ENCODE assay signal across 9 cellular contexts in the genomic region with DNA sequence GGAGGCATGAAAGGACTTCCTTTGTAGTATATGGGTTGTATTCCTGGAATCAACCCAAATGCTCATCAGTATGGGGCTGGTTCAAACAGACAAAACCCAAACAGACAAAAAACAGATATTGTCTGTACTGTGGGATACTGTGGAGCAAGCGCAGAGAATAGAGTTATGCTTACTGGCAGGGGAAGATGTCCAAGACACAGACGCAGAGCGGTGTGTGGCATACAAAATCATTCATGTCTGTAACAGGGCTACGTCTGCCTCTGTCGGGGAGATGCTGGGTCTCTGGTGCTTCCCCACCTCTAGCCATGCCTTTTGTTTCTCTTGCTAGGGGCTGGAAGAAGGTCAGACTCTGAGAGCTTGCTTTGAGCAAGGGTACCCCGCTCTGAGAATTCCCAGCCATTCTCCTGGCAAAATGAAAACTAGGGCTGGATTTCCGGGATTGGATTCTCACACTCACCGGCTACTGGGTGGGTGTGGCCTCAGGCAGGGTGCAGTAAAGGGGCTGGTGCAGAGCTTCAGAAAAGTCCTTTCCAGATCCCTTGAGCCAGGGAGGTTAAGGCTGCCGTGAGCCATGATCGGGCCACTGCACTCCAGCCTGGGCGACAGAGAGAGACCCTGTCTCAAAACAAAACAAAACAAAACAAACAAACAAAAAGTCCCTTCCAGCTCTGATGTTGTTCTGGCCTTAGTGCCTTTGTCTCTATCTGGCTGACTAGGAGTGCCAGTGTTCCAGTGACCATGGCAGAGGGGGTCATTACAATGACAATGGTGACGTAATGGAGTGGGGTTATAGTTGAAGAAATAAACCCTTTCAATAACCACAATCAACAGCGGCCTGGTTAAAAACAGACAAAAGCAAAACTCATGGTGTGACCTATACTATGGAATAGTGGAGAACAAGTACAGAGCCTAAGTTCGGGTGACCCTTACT. TPM values are rescaled to one million over a fixed set of nuclear protein-coding genes. Genes with fewer than 3 reads are reported as not detected.
DNase-seq lines count a peak whose midpoint lies in the region; ATAC-seq, FAIRE-seq and TF ChIP-seq lines count a peak whose summit lies in the region.
"Had no signal": no experiment of that assay in that cellular context is flagged by ENCODE, and none has a peak within 500 bp of the region (broad histone marks: within the 10 kb centered on the region; RNA-seq: fewer than 3 reads in every experiment).

No MANE protein-coding gene starts in this region.

- 0 out of 2 replicates have a peak overlapping the region, but pooled peaks have one; percentile 36 for H2BK20ac ChIP-seq in H1 (ENCODE audit: low read length)

- no peaks in the 10 kb centered on the region for H3K36me3 Mint-ChIP-seq in activated naive CD8-positive, alpha-beta T cell treated with anti-CD3 and anti-CD28 coated beads for 36 hours

- H3K4me1 Mint-ChIP-seq in activated naive CD8-positive, alpha-beta T cell treated with anti-CD3 and anti-CD28 coated beads for 36 hours, result no peaks in the 10 kb centered on the region

- H3K23me2 ChIP-seq in H1 (ENCODE audit: low read depth, low read length), result peaks cover 12% of the 10 kb centered on the region

- H3K27me3 Mint-ChIP-seq in activated naive CD8-positive, alpha-beta T cell treated with anti-CD3 and anti-CD28 coated beads for 36 hours, result peaks cover 51% of the 10 kb centered on the region

- H2AFZ ChIP-seq in H1 (ENCODE audit: low read length), result peak overlapping the region; percentile 81

- ATAC-seq in GM18858 (IDR thresholded peaks at IDR 0.05; ENCODE audit: unreplicated experiment) (no peak), GM18867 (IDR thresholded peaks at IDR 0.05; ENCODE audit: unreplicated experiment) (no peak)
- ATAC-seq in activated CD4-positive, CD25-positive, alpha-beta regulatory T cell treated with anti-CD3 and anti-CD28 coated beads, Interleukin-2, amount 50 U/mL, for 24 hours, result no peak

- H2BK12ac ChIP-seq in H1 (ENCODE audit: low read depth, low read length), result no peak overlapping the region; the same call in 1 of the 2 replicates

- peaks cover 0 to 7% of the 10 kb centered on the region in 2 experiments for H4K20me1 ChIP-seq in H1 (replicated peaks in 1 of 2; ENCODE audit: control insufficient read depth in 1 of 2, insufficient read depth in 2 of 2, low read length in 2 of 2)

- H2BK120ac ChIP-seq in H1 (replicated peaks; ENCODE audit: low read depth, low read length), result no peak overlapping the region

- no peak for TF ChIP-seq POLR2A in H1 (IDR thresholded peaks at IDR 0.05; ENCODE audit: control extremely low read depth in 1 of 2, low read depth in 2 of 2, low read length in 2 of 2)

- no peak overlapping the region for H3K9ac ChIP-seq in H1 (replicated peaks in 1 of 4; ENCODE audit: extremely low read depth in 1 of 4, low read depth in 3 of 4, low read length in 3 of 4)

- no peak overlapping the region for H3K4ac ChIP-seq in H1 (replicated peaks; ENCODE audit: insufficient read length, low read depth, low read length)

- H3K27ac Mint-ChIP-seq in activated naive CD8-positive, alpha-beta T cell treated with anti-CD3 and anti-CD28 coated beads for 36 hours, result no peak overlapping the region

- H3K4me3 Mint-ChIP-seq in activated naive CD8-positive, alpha-beta T cell treated with anti-CD3 and anti-CD28 coated beads for 36 hours, result no peak overlapping the region

- H3K23ac ChIP-seq in H1 (ENCODE audit: insufficient read length), result no peak overlapping the region

- H2BK15ac ChIP-seq in H1 (ENCODE audit: low read length), result 0 out of 2 replicates have a peak overlapping the region, but pooled peaks have one; percentile 53

- H3K36me3 ChIP-seq in H1 (ENCODE audit: control insufficient read depth in 2 of 4, insufficient read depth in 4 of 4, low read length in 3 of 4), result no peaks in the 10 kb centered on the region

- H3K79me2 ChIP-seq in H1 (ENCODE audit: control insufficient read depth in 1 of 2, insufficient read depth in 2 of 2, low read length in 2 of 2), result no peaks in the 10 kb centered on the region

- no peak overlapping the region for H2BK5ac ChIP-seq in H1 (ENCODE audit: low read depth, low read length)

- no peaks in the 10 kb centered on the region for H3K9me3 ChIP-seq in H1 (ENCODE audit: insufficient read depth in 2 of 2, low read depth in 1 of 2, low read length in 1 of 2)

- H3K4me1 ChIP-seq in H1 (replicated peaks in 1 of 4; ENCODE audit: control insufficient read depth in 3 of 4, insufficient read depth in 4 of 4, low read length in 3 of 4), result peaks cover 4 to 8% (median 6%) of the 10 kb centered on the region in 4 experiments; a peak in 6 of 7 replicates

- TF ChIP-seq CTCF in H1 (IDR thresholded peaks at IDR 0.05; ENCODE audit: control extremely low read depth in 1 of 3, insufficient read depth in 1 of 3, low read depth in 1 of 3, low read length in 3 of 3), result no peak

- H3K4me3 ChIP-seq in H1 (ENCODE audit: extremely low read depth in 1 of 4, insufficient read depth in 2 of 4, low read depth in 3 of 4, low read length in 4 of 4), result no peak overlapping the region

- TF ChIP-seq RAD21 in H1 (IDR thresholded peaks at IDR 0.05 in 1 of 2, conservative IDR thresholded peaks at IDR 0.05 in 1 of 2; ENCODE audit: low read depth in 2 of 2, low read length in 2 of 2), result peak in 1 of 2 experiments; percentile 23; a peak in 1 of 4 replicates

- peak overlapping the region; percentile 48 for H3K4me2 ChIP-seq in H1 (ENCODE audit: insufficient read depth in 1 of 2, low read depth in 2 of 2, low read length in 2 of 2)

- H2AK5ac ChIP-seq in H1 (ENCODE audit: low read depth, low read length), result no peak overlapping the region

- WGBS in H1 (ENCODE audit: extremely low coverage in 1 of 2, insufficient coverage in 1 of 2, insufficient read length in 1 of 2, insufficient replicate concordance in 2 of 2, low coverage in 1 of 2, low lambda C conversion rate in 2 of 2, missing lambda C conversion rate in 1 of 2), 2 experiments, result 33% methylated on average over 14 of the region's 14 CpGs; no CpG with 5 or more reads in 1 of the 2 experiments

- TF ChIP-seq EP300 in H1 (IDR thresholded peaks at IDR 0.05; ENCODE audit: borderline replicate concordance in 1 of 2, low read depth in 2 of 2, low read length in 2 of 2), result no peak

- H4K91ac ChIP-seq in H1 (replicated peaks; ENCODE audit: insufficient read length, low read length), result no peak overlapping the region

- H3K14ac ChIP-seq in H1 (ENCODE audit: insufficient read length), result no peak overlapping the region

- peak; percentile 47 for DNase-seq in Daoy (ENCODE audit: low read depth)
- peak; percentile 60 for DNase-seq in NCI-H2196 (lab: John Stamatoyannopoulos, UW; ENCODE audit: unreplicated experiment)
- peak; percentile 25 to 93 for DNase-seq in H1 (ENCODE audit: low read depth in 1 of 2, low spot score in 2 of 2)
- peak; percentile 40 for DNase-seq in myocyte (ENCODE audit: low read depth)
- DNase-seq in activated naive CD8-positive, alpha-beta T cell treated with anti-CD3 and anti-CD28 coated beads for 36 hours, result no peak
- DNase-seq: OCI-M1 had no signal

- H3K9me3 Mint-ChIP-seq in activated naive CD8-positive, alpha-beta T cell treated with anti-CD3 and anti-CD28 coated beads for 36 hours, result peaks cover 3% of the 10 kb centered on the region

- H3K56ac ChIP-seq in H1 (replicated peaks; ENCODE audit: insufficient read length, low read depth, low read length), result no peak overlapping the region

- FAIRE-seq in H1 (lab: Jason Lieb, UNC), result peak; percentile 92

- POLR2A ChIA-PET in H1 (lab: Charles Lee; ENCODE audit: partially characterized antibody), result interaction anchor here (0.9 to 1.2 kb wide), 2 partner anchors 12 to 19 kb away, joined by 4 read pairs; no protein-coding TSS in a partner anchor

- H3K27me3 ChIP-seq in H1 (replicated peaks in 1 of 4; ENCODE audit: control insufficient read depth in 3 of 4, extremely low read depth in 1 of 4, insufficient read depth in 3 of 4, low read length in 3 of 4), result peaks cover 26 to 47% (median 41%) of the 10 kb centered on the region in 4 experiments

- H4K5ac ChIP-seq in H1 (ENCODE audit: insufficient read length, low read depth, low read length), result no peak overlapping the region

- H3K27ac ChIP-seq in H1 (ENCODE audit: low read depth, low read length), result no peak overlapping the region

- CTCF ChIA-PET in H1 (lab: Charles Lee; ENCODE audit: partially characterized antibody), result interaction anchor here (0.9 to 10.1 kb wide), 9 partner anchors 12 to 95 kb away, joined by 3 to 111 read pairs (median 5); partner anchors contain the start of gene KCNJ11

- no peaks in the 10 kb centered on the region for H3K79me1 ChIP-seq in H1 (ENCODE audit: low read depth, low read length)

- no peak overlapping the region for H4K8ac ChIP-seq in H1 (ENCODE audit: extremely low read depth, insufficient read depth, low read length)

- peak overlapping the region; percentile 48; the same call in 1 of the 2 replicates for H3K18ac ChIP-seq in H1 (ENCODE audit: extremely low read depth, low read length)

TF ChIP-seq in H1, 55 proteins besides CTCF, POLR2A, EP300 and RAD21 (continues in another document):
- TF ChIP-seq ASH2L (IDR thresholded peaks at IDR 0.05; ENCODE audit: low read length) (peak; percentile 62), RFX5 (IDR thresholded peaks at IDR 0.05; ENCODE audit: borderline replicate concordance, low read depth, low read length) (peak; percentile 62; the same call in 1 of the 2 replicates), EZH2 (IDR thresholded peaks at IDR 0.05; ENCODE audit: low read depth, low read length, severe bottlenecking) (peak; percentile 40), CREB1 (IDR thresholded peaks at IDR 0.05) (peak; percentile 29), SP4 (IDR thresholded peaks at IDR 0.05; ENCODE audit: low read length) (peak; percentile 92; the same call in 1 of the 2 replicates), EGR1 (IDR thresholded peaks at IDR 0.05; ENCODE audit: borderline replicate concordance, low read depth, low read length) (peak; percentile 75), TAF1 (IDR thresholded peaks at IDR 0.05; ENCODE audit: low read depth, low read length) (0 out of 2 replicates have a peak, but pooled peaks have one; percentile 29), CHD1 (IDR thresholded peaks at IDR 0.05; ENCODE audit: low read depth, low read length) (no peak), SP1 (IDR thresholded peaks at IDR 0.05; ENCODE audit: low read depth, low read length) (peak; percentile 99)

RNA-seq across cellular contexts. Expression of gene ABCC8, which starts 2.9 kb away (rescaled TPM):
- not detected in 2 replicates for total RNA-seq in Daoy (2014; rRNA removed; shearing (Covaris generic))
- 2.6 and 3.7 TPM in 2 replicates for total RNA-seq in H1 (2021; fragmentation: NEBNext Ultra II Directional; extraction: Animal tissue kit (Norgen Biotek cat#: 25700))
- 4.9 and 7.1 TPM in 2 replicates for polyA plus RNA-seq in H1 (2011; rRNA removed)
- 4.3 TPM for polyA plus RNA-seq in H1 (2011; cell fraction: cytosol; rRNA removed)
- 30.9 TPM for polyA plus RNA-seq in H1 (2011; cell fraction: nucleus; rRNA removed)
- polyA plus RNA-seq in H1 (2012, experiment 1 of 2), result 3.7 to 4.4 TPM (median 4.0 TPM) in 4 replicates
- 1.0 TPM for polyA plus RNA-seq in H1 (2012, experiment 2 of 2)
- 1.2 TPM for polyA plus RNA-seq in H1 (2013, experiment 1 of 2)
- 1.2 TPM for polyA plus RNA-seq in H1 (2013, experiment 2 of 2)
- polyA minus RNA-seq in H1 (2011; rRNA and poly(A)+ RNA removed), result 10.8 and 11.7 TPM in 2 replicates
- 2.1 TPM for polyA minus RNA-seq in H1 (2011; cell fraction: cytosol; rRNA and poly(A)+ RNA removed)
- polyA minus RNA-seq in H1 (2011; cell fraction: nucleus; rRNA and poly(A)+ RNA removed), result 20.1 TPM
- not detected in 2 replicates for total RNA-seq in myocyte
- not detected for polyA plus RNA-seq in myocyte (2012)
- total RNA-seq in activated naive CD8-positive, alpha-beta T cell treated with anti-CD3 and anti-CD28 coated beads for 36 hours, result not detected
